ENCODE assay signal across 8 cellular contexts in genomic region chr12:76031081-76031413, GRCh38. TPM values are rescaled to one million over a fixed set of nuclear protein-coding genes. Genes with fewer than 3 reads are reported as not detected.
DNase-seq lines count a peak whose midpoint lies in the region; ATAC-seq and TF ChIP-seq lines count a peak whose summit lies in the region.

No MANE protein-coding gene starts in this region.

- no peak overlapping the region for H4K8ac ChIP-seq in trophoblast cell (ENCODE audit: low read depth, low read length)

- H2AK5ac ChIP-seq in trophoblast cell (ENCODE audit: low read length) = no peak overlapping the region

- no peak overlapping the region for H2AFZ ChIP-seq in trophoblast cell (ENCODE audit: insufficient read depth, low read length, poor library complexity)

- no peak overlapping the region for H2BK120ac ChIP-seq in trophoblast cell (ENCODE audit: insufficient read depth, low read length, poor library complexity)

- peaks cover 14% of the 10 kb centered on the region for H3K79me1 ChIP-seq in trophoblast cell (ENCODE audit: low read length)

- no peak overlapping the region for H4K91ac ChIP-seq in trophoblast cell (ENCODE audit: low read depth, low read length)

- H3K9me3 ChIP-seq in BLaER1 (no peaks in the 10 kb centered on the region), RWPE2 (ENCODE audit: severe bottlenecking) (no peaks in the 10 kb centered on the region), esophagus squamous epithelium (no peaks in the 10 kb centered on the region), trophoblast cell (ENCODE audit: insufficient read depth, low read depth, low read length) (no peaks in the 10 kb centered on the region)

- H3K27ac ChIP-seq in BLaER1 (peak overlapping the region; percentile 81; the same call in 1 of the 2 replicates), RWPE2 (ENCODE audit: poor library complexity, severe bottlenecking) (peak overlapping the region; percentile 87), esophagus squamous epithelium (peak overlapping the region; percentile 94 to 99 (median 98)), trophoblast cell (ENCODE audit: low read depth, low read length) (peak overlapping the region; percentile 36)

- H3K4me1 ChIP-seq in BLaER1 (peaks cover 22% of the 10 kb centered on the region), RWPE2 (ENCODE audit: insufficient read depth, poor library complexity, severe bottlenecking) (peaks cover 25% of the 10 kb centered on the region), esophagus squamous epithelium (peaks cover 0 to 55% (median 3%) of the 10 kb centered on the region in 3 donors), trophoblast cell (ENCODE audit: control insufficient read depth in 1 of 2, insufficient read depth in 2 of 2, low read length in 2 of 2) (peaks cover 2 to 4% of the 10 kb centered on the region in 2 experiments)

- intact Hi-C loops in esophagus squamous epithelium (cut with DNase I) = loop anchor here (10.0 kb wide), 1 partner anchor 314 kb away; the partner anchor contains the start of gene BBS10

- 0% methylated on average over 7 of the region's 26 CpGs; no CpG with 5 or more reads in 1 of the 2 donors for WGBS in esophagus squamous epithelium, 2 donors
- no CpG with 5 or more reads among the region's 26 CpGs for WGBS in trophoblast cell (ENCODE audit: extremely low coverage, insufficient coverage, insufficient read length)

- no peak for TF ChIP-seq POLR2A in esophagus squamous epithelium (IDR thresholded peaks at IDR 0.05)

- no peak for TF ChIP-seq CTCF in RWPE2 (IDR thresholded peaks at IDR 0.05; ENCODE audit: poor library complexity, severe bottlenecking)
- TF ChIP-seq CTCF in esophagus squamous epithelium (IDR thresholded peaks at IDR 0.05) = no peak

- peaks cover 30% of the 10 kb centered on the region for H3K27me3 ChIP-seq in BLaER1
- H3K27me3 ChIP-seq in RWPE2 (ENCODE audit: insufficient read depth, poor library complexity, severe bottlenecking) = no peaks in the 10 kb centered on the region
- no peaks in the 10 kb centered on the region for H3K27me3 ChIP-seq in esophagus squamous epithelium
- H3K27me3 ChIP-seq in trophoblast cell (ENCODE audit: insufficient read depth, low read length) = no peaks in the 10 kb centered on the region

- H3K4me3 ChIP-seq in BLaER1 (peak overlapping the region; percentile 80), RWPE2 (ENCODE audit: severe bottlenecking) (peak overlapping the region; percentile 70), esophagus squamous epithelium (peak overlapping the region; percentile 70 to 99 (median 86)), trophoblast cell (ENCODE audit: low read depth, low read length) (peak overlapping the region; percentile 82)

- H3K9ac ChIP-seq in BLaER1 = peak overlapping the region; percentile 86
- H3K9ac ChIP-seq in trophoblast cell (ENCODE audit: low read length) = no peak overlapping the region

- H4K20me1 ChIP-seq in BLaER1 = peaks cover 31% of the 10 kb centered on the region

- no peaks in the 10 kb centered on the region for H3K36me3 ChIP-seq in BLaER1
- peaks cover 45% of the 10 kb centered on the region for H3K36me3 ChIP-seq in RWPE2 (ENCODE audit: low read depth)
- H3K36me3 ChIP-seq in esophagus squamous epithelium = no peaks in the 10 kb centered on the region
- no peaks in the 10 kb centered on the region for H3K36me3 ChIP-seq in trophoblast cell (ENCODE audit: control insufficient read depth in 1 of 2, insufficient read depth in 2 of 2, low read length in 2 of 2)

- ATAC-seq in GM21825 (IDR thresholded peaks at IDR 0.05; ENCODE audit: unreplicated experiment) (peak; percentile 1), RWPE2 (ENCODE audit: low read depth) (peak; percentile 11; the same call in 1 of the 3 replicates), GM19351 (IDR thresholded peaks at IDR 0.05; ENCODE audit: unreplicated experiment) (no peak)

- peak overlapping the region; percentile 35 for H2BK5ac ChIP-seq in trophoblast cell (ENCODE audit: low read depth, low read length, poor library complexity)

- no peak overlapping the region for H3K14ac ChIP-seq in trophoblast cell (ENCODE audit: low read length)

- H3K4ac ChIP-seq in trophoblast cell (ENCODE audit: low read depth, low read length) = no peak overlapping the region

- no peak overlapping the region for H2BK12ac ChIP-seq in trophoblast cell (ENCODE audit: low read length)

- H3K4me2 ChIP-seq in BLaER1 = peak overlapping the region; percentile 100
- H3K4me2 ChIP-seq in trophoblast cell (ENCODE audit: low read length) = peak overlapping the region; percentile 55

- DNase-seq in RWPE2 (ENCODE audit: low spot score) (no peak), esophagus squamous epithelium (lab: John Stamatoyannopoulos, UW) (no peak), trophoblast cell (no peak), NCI-H2196 (lab: John Stamatoyannopoulos, UW; ENCODE audit: unreplicated experiment) (no peak), SKM-1 treated with dmso at 0.1 percent for 144 hours (lab: John Stamatoyannopoulos, UW; ENCODE audit: unreplicated experiment) (no peak)

- H4K12ac ChIP-seq in trophoblast cell (ENCODE audit: low read depth, low read length) = no peak overlapping the region

- H3K18ac ChIP-seq in trophoblast cell (ENCODE audit: low read length) = peak overlapping the region; percentile 56

- peaks cover 13% of the 10 kb centered on the region for H3K79me2 ChIP-seq in trophoblast cell (ENCODE audit: control insufficient read depth, insufficient read depth, low read length, poor library complexity)

- no peak overlapping the region for H3K23ac ChIP-seq in trophoblast cell (ENCODE audit: low read length)

RNA-seq across cellular contexts. Expression of gene PHLDA1, which starts 0.5 kb away (rescaled TPM):
- total RNA-seq in esophagus squamous epithelium = 10 to 100 TPM; 33.8 to 77.8 (median 56.7) TPM
- polyA plus RNA-seq in trophoblast cell (2013) = 3.8 and 4.5 TPM in 2 replicates

RNA-seq across cellular contexts. Expression of gene NAP1L1, which starts 53.4 kb away (rescaled TPM):
- 100 to 1,000 TPM; 103 to 279 (median 201) TPM for total RNA-seq in esophagus squamous epithelium
- 493 and 514 TPM in 2 replicates for polyA plus RNA-seq in trophoblast cell (2013)

Comparison
In these comparisons a context has a peak if more than half of its experiments do, and no peak if none do; other contexts are left out.
1. H3K27ac ChIP-seq: peak in every context shown above with its lines; median percentile 98 in esophagus squamous epithelium; 87 in RWPE2; 81 in BLaER1; 36 in trophoblast cell.